Comparison of ENCODE assay signal across 9 cellular contexts in genomic region chr16:31216552-31217530, GRCh38. TPM values are rescaled to one million over a fixed set of nuclear protein-coding genes. Genes with fewer than 3 reads are reported as not detected.
DNase-seq lines count a peak whose midpoint lies in the region; ATAC-seq and TF ChIP-seq lines count a peak whose summit lies in the region.
"Had no signal": no experiment of that assay in that cellular context is flagged by ENCODE, and none has a peak within 500 bp of the region (broad histone marks: within the 10 kb centered on the region; RNA-seq: fewer than 3 reads in every experiment).

TSS of gene PYDC1 (minus strand) at chr16:31217135. CDS start at chr16:31217028, 107 bp downstream.

- TF ChIP-seq POLR2A in heart left ventricle (IDR thresholded peaks at IDR 0.05) = no peak

- H3K36me3 ChIP-seq in heart left ventricle (no peaks in the 10 kb centered on the region), mucosa of descending colon (ENCODE audit: low read depth) (no peaks in the 10 kb centered on the region)

- H3K9me3 Mint-ChIP-seq in activated CD8-positive, alpha-beta T cell treated with anti-CD3 and anti-CD28 coated beads, Interleukin-2, amount 10 ng/mL, durations not matched to agents 7 days and 5 days (ENCODE audit: insufficient read depth) = no peaks in the 10 kb centered on the region

- H3K27me3 ChIP-seq in heart left ventricle = peaks cover 4 to 48% (median 24%) of the 10 kb centered on the region in 9 donors

- H3K36me3 Mint-ChIP-seq in activated CD8-positive, alpha-beta T cell treated with anti-CD3 and anti-CD28 coated beads, Interleukin-2, amount 10 ng/mL, durations not matched to agents 7 days and 5 days (ENCODE audit: low read depth) = no peaks in the 10 kb centered on the region

- H3K27me3 Mint-ChIP-seq in activated CD8-positive, alpha-beta T cell treated with anti-CD3 and anti-CD28 coated beads, Interleukin-2, amount 10 ng/mL, durations not matched to agents 7 days and 5 days (ENCODE audit: low read depth) = peaks cover 61% of the 10 kb centered on the region

- no peak within 1 kb of the TSS for H3K27ac ChIP-seq in heart left ventricle

- DNase-seq in GM10266 (ENCODE audit: extremely low spot score) = peak; percentile 32
- DNase-seq in activated CD8-positive, alpha-beta T cell treated with anti-CD3 and anti-CD28 coated beads, Interleukin-2, amount 10 ng/mL, durations not matched to agents 7 days and 5 days = no peak
- DNase-seq in heart left ventricle = no peak
- peak; percentile 70 for DNase-seq in retina
- no peak for DNase-seq in germinal center (ENCODE audit: low spot score)
- DNase-seq in mucosa of descending colon = no peak

- TF ChIP-seq CTCF in GM10266 (IDR thresholded peaks at IDR 0.05; ENCODE audit: control insufficient read depth, insufficient read depth, low read depth, missing control alignments) (no peak), heart left ventricle (IDR thresholded peaks at IDR 0.05) (no peak), mucosa of descending colon (IDR thresholded peaks at IDR 0.05) (no peak)

- H3K4me1 ChIP-seq in heart left ventricle = peaks cover 11 to 35% (median 25%) of the 10 kb centered on the region in 12 donors
- peaks cover 26% of the 10 kb centered on the region for H3K4me1 ChIP-seq in mucosa of descending colon (ENCODE audit: low read depth)

- H3K4me3 ChIP-seq in heart left ventricle = peak within 1 kb of the TSS in 11 of 12 donors; percentile 5 to 65 (median 53)
- no peak within 1 kb of the TSS for H3K4me3 ChIP-seq in mucosa of descending colon

- intact Hi-C loops in heart left ventricle (cut with DNase I) (no loop called here), mucosa of descending colon (cut with DNase I, micrococcal nuclease) (no loop called here)

- POLR2A ChIA-PET in activated CD8-positive, alpha-beta T cell treated with anti-CD3 and anti-CD28 coated beads, Interleukin-2, amount 10 ng/mL, durations not matched to agents 7 days and 5 days (lab: Charles Lee) = interaction anchor here (2.0 kb wide), 1 partner anchor 37 kb away, joined by 6 read pairs; the partner anchor contains the start of gene FUS

- WGBS in heart left ventricle, 4 donors = 7 to 11% (median 9%) methylated on average over 31 to 52 of the region's 52 CpGs

- peak within 1 kb of the TSS; percentile 53 for H3K4me3 Mint-ChIP-seq in activated CD8-positive, alpha-beta T cell treated with anti-CD3 and anti-CD28 coated beads, Interleukin-2, amount 10 ng/mL, durations not matched to agents 7 days and 5 days

- CTCF ChIA-PET in activated CD8-positive, alpha-beta T cell treated with anti-CD3 and anti-CD28 coated beads, Interleukin-2, amount 10 ng/mL, durations not matched to agents 7 days and 5 days (lab: Charles Lee) = interaction anchor here (0.8 to 1.4 kb wide), 7 partner anchors 14 to 244 kb away, joined by 3 to 5 read pairs (median 4); partner anchors contain the start of genes HSD3B7, PYCARD and ZNF843

- H3K9me3 ChIP-seq in heart left ventricle (no peaks in the 10 kb centered on the region), mucosa of descending colon (no peaks in the 10 kb centered on the region)

- peak; percentile 38 for ATAC-seq in activated CD8-positive, alpha-beta T cell treated with anti-CD3 and anti-CD28 coated beads, Interleukin-2, amount 10 ng/mL, durations not matched to agents 7 days and 5 days
- ATAC-seq in heart left ventricle = no peak
- no peak for ATAC-seq in HG02678 (IDR thresholded peaks at IDR 0.05; ENCODE audit: unreplicated experiment)
- no peak for ATAC-seq in HG02885 (IDR thresholded peaks at IDR 0.05; ENCODE audit: poor library complexity, unreplicated experiment)
- no peak for ATAC-seq in mucosa of descending colon

- H3K4me1 Mint-ChIP-seq in activated CD8-positive, alpha-beta T cell treated with anti-CD3 and anti-CD28 coated beads, Interleukin-2, amount 10 ng/mL, durations not matched to agents 7 days and 5 days (ENCODE audit: low read depth) = peaks cover 21% of the 10 kb centered on the region

- no peak within 1 kb of the TSS for H3K27ac Mint-ChIP-seq in activated CD8-positive, alpha-beta T cell treated with anti-CD3 and anti-CD28 coated beads, Interleukin-2, amount 10 ng/mL, durations not matched to agents 7 days and 5 days

RNA-seq across cellular contexts. Expression of gene PYDC1, which starts in this region (rescaled TPM):
- total RNA-seq in activated CD8-positive, alpha-beta T cell treated with anti-CD3 and anti-CD28 coated beads, Interleukin-2, amount 10 ng/mL, durations not matched to agents 7 days and 5 days = not detected
- not detected for total RNA-seq in heart left ventricle
- polyA plus RNA-seq in heart left ventricle = not detected
- not detected for total RNA-seq in mucosa of descending colon
- total RNA-seq: NCI-H460 had no signal

Comparison
In these comparisons a context has a peak if more than half of its experiments do, and no peak if none do; other contexts are left out.
1. Peak in ATAC-seq in activated CD8-positive, alpha-beta T cell treated with anti-CD3 and anti-CD28 coated beads, Interleukin-2, amount 10 ng/mL, durations not matched to agents 7 days and 5 days; RNA of the gene not detected or under 1 TPM.
2. DNase-seq: peak in GM10266 (single experiment) and retina (single experiment); none in activated CD8-positive, alpha-beta T cell treated with anti-CD3 and anti-CD28 coated beads, Interleukin-2, amount 10 ng/mL, durations not matched to agents 7 days and 5 days (single experiment), heart left ventricle (0 of 5), germinal center (single experiment) and mucosa of descending colon (0 of 3).